Comparison of ENCODE assay signal across 8 cellular contexts in genomic region chr11:118929496-118930151, GRCh38. TPM values are rescaled to one million over a fixed set of nuclear protein-coding genes. Genes with fewer than 3 reads are reported as not detected.
DNase-seq lines count a peak whose midpoint lies in the region; ATAC-seq, FAIRE-seq and TF ChIP-seq lines count a peak whose summit lies in the region.

No MANE protein-coding gene starts in this region.

- peak overlapping the region; percentile 91 for H3K4me3 Mint-ChIP-seq in activated naive CD8-positive, alpha-beta T cell treated with anti-CD3 and anti-CD28 coated beads for 36 hours

- H3K27ac Mint-ChIP-seq in activated naive CD8-positive, alpha-beta T cell treated with anti-CD3 and anti-CD28 coated beads for 36 hours, result peak overlapping the region; percentile 97

- ATAC-seq in GM18520 (IDR thresholded peaks at IDR 0.05; ENCODE audit: unreplicated experiment), result no peak

- H3K4me1 ChIP-seq in MM.1S (ENCODE audit: low read length), result peaks cover 20% of the 10 kb centered on the region
- peaks cover 9 to 23% of the 10 kb centered on the region in 2 experiments; a peak in 3 of 4 replicates for H3K4me1 ChIP-seq in SK-N-SH (ENCODE audit: control insufficient read depth in 1 of 2, insufficient read depth in 2 of 2, low read depth in 1 of 2, low read length in 1 of 2)
- H3K4me1 ChIP-seq in cardiac muscle cell (ENCODE audit: low read depth), result peaks cover 4% of the 10 kb centered on the region
- H3K4me1 ChIP-seq in osteoblast (ENCODE audit: insufficient read depth, low read length), result peaks cover 24% of the 10 kb centered on the region

- no peaks in the 10 kb centered on the region for H3K36me3 Mint-ChIP-seq in activated naive CD8-positive, alpha-beta T cell treated with anti-CD3 and anti-CD28 coated beads for 36 hours

- 2% methylated on average over 19 of the region's 28 CpGs for WGBS in SK-N-SH (ENCODE audit: low lambda C conversion rate)

- peak overlapping the region; percentile 90 for H3K27ac ChIP-seq in MM.1S (ENCODE audit: low read length)
- H3K27ac ChIP-seq in SK-N-SH (ENCODE audit: low read depth in 2 of 2, low read length in 1 of 2), result peak overlapping the region; percentile 91 to 93
- H3K27ac ChIP-seq in cardiac muscle cell, result peak overlapping the region; percentile 74
- H3K27ac ChIP-seq in osteoblast (ENCODE audit: low read depth, low read length), result no peak overlapping the region

- no peaks in the 10 kb centered on the region for H3K27me3 Mint-ChIP-seq in activated naive CD8-positive, alpha-beta T cell treated with anti-CD3 and anti-CD28 coated beads for 36 hours

- DNase-seq in DMS79 (lab: John Stamatoyannopoulos, UW) (peak; percentile 91), MM.1S (peak; percentile 77), SK-N-SH (peak; percentile 88), cardiac muscle cell (ENCODE audit: low read depth in 1 of 2, low spot score in 1 of 2) (peak; percentile 93 to 94), osteoblast (ENCODE audit: insufficient read length, low spot score, missing footprints) (peak; percentile 97), urothelium cell line (ENCODE audit: low spot score) (peak; percentile 74)
- DNase-seq in activated naive CD8-positive, alpha-beta T cell treated with anti-CD3 and anti-CD28 coated beads for 36 hours, result peak; percentile 81

- H3K9me2 ChIP-seq in MM.1S (replicated peaks; ENCODE audit: insufficient read depth, low read length), result no peaks in the 10 kb centered on the region
- no peaks in the 10 kb centered on the region for H3K9me2 ChIP-seq in SK-N-SH

- POLR2A ChIA-PET in SK-N-SH (lab: Yijun Ruan, JAX), result interaction anchor here (1.0 kb wide), 1 partner anchor 21 kb away, joined by 6 read pairs; no protein-coding TSS in a partner anchor

- H2AFZ ChIP-seq in MM.1S (ENCODE audit: low read length) (peak overlapping the region; percentile 73), SK-N-SH (ENCODE audit: low read depth) (peak overlapping the region; percentile 51; the same call in 1 of the 2 replicates), osteoblast (ENCODE audit: low read length) (peak overlapping the region; percentile 75)

- H3F3A ChIP-seq in MM.1S (ENCODE audit: insufficient read depth, low read length) (peaks cover 36% of the 10 kb centered on the region), SK-N-SH (replicated peaks; ENCODE audit: insufficient read depth) (peaks cover 39% of the 10 kb centered on the region)

- H3K79me2 ChIP-seq in MM.1S (ENCODE audit: low read length) (peaks cover 8% of the 10 kb centered on the region), SK-N-SH (ENCODE audit: insufficient read depth) (peaks cover 21% of the 10 kb centered on the region), osteoblast (ENCODE audit: insufficient read depth, low read length) (peaks cover 8% of the 10 kb centered on the region)

- H3K9ac ChIP-seq in MM.1S (ENCODE audit: low read length) (peak overlapping the region; percentile 76), SK-N-SH (peak overlapping the region; percentile 77; the same call in 1 of the 2 replicates)

- H3K9me3 Mint-ChIP-seq in activated naive CD8-positive, alpha-beta T cell treated with anti-CD3 and anti-CD28 coated beads for 36 hours, result no peaks in the 10 kb centered on the region

- TF ChIP-seq EP300 in SK-N-SH (IDR thresholded peaks at IDR 0.05; ENCODE audit: borderline replicate concordance in 1 of 2, low read depth in 1 of 2, low read length in 1 of 2), result no peak

- no peak for FAIRE-seq in urothelium cell line (lab: Jason Lieb, UNC)

- H3K4me1 Mint-ChIP-seq in activated naive CD8-positive, alpha-beta T cell treated with anti-CD3 and anti-CD28 coated beads for 36 hours, result peaks cover 42% of the 10 kb centered on the region

- CTCF ChIA-PET in SK-N-SH (lab: Yijun Ruan, JAX), result interaction anchor here (0.9 to 13.4 kb wide), 18 partner anchors 10 to 240 kb away, joined by 3 to 186 read pairs (median 4); partner anchors contain the start of genes DDX6 and UPK2

- H4K20me1 ChIP-seq in MM.1S (ENCODE audit: insufficient read depth, low read length) (no peaks in the 10 kb centered on the region), SK-N-SH (ENCODE audit: insufficient read depth) (peaks cover 2% of the 10 kb centered on the region), osteoblast (ENCODE audit: insufficient read depth, low read length) (peaks cover 4% of the 10 kb centered on the region)

- H3K36me3 ChIP-seq in MM.1S (replicated peaks; ENCODE audit: insufficient read depth, low read length), result no peaks in the 10 kb centered on the region
- no peaks in the 10 kb centered on the region for H3K36me3 ChIP-seq in SK-N-SH (replicated peaks in 1 of 2; ENCODE audit: control insufficient read depth in 1 of 2, insufficient read depth in 2 of 2, low read length in 1 of 2)
- H3K36me3 ChIP-seq in cardiac muscle cell, result no peaks in the 10 kb centered on the region
- H3K36me3 ChIP-seq in osteoblast (ENCODE audit: insufficient read depth, low read length), result no peaks in the 10 kb centered on the region

- H3K27me3 ChIP-seq in MM.1S (replicated peaks; ENCODE audit: insufficient read depth, low read length) (no peaks in the 10 kb centered on the region), SK-N-SH (ENCODE audit: insufficient read depth) (no peaks in the 10 kb centered on the region), cardiac muscle cell (no peaks in the 10 kb centered on the region), osteoblast (ENCODE audit: insufficient read depth, low read length) (peaks cover 8% of the 10 kb centered on the region)

- H3K9me3 ChIP-seq in MM.1S (replicated peaks; ENCODE audit: insufficient read depth, low read length) (no peaks in the 10 kb centered on the region), SK-N-SH (no peaks in the 10 kb centered on the region), cardiac muscle cell (ENCODE audit: low read depth) (no peaks in the 10 kb centered on the region), osteoblast (ENCODE audit: low read depth, low read length) (no peaks in the 10 kb centered on the region)

- H3K4me2 ChIP-seq in MM.1S (ENCODE audit: low read depth, low read length), result peak overlapping the region; percentile 89
- peak overlapping the region; percentile 93 for H3K4me2 ChIP-seq in SK-N-SH
- peak overlapping the region; percentile 80 for H3K4me2 ChIP-seq in osteoblast (ENCODE audit: insufficient read depth, low read length)

- H3K4me3 ChIP-seq in MM.1S (ENCODE audit: low read length), result peak overlapping the region; percentile 72
- peak overlapping the region; percentile 80 to 99 for H3K4me3 ChIP-seq in SK-N-SH (ENCODE audit: low read depth in 2 of 2, low read length in 1 of 2)
- peak overlapping the region; percentile 61 for H3K4me3 ChIP-seq in cardiac muscle cell
- peak overlapping the region; percentile 71 for H3K4me3 ChIP-seq in osteoblast (ENCODE audit: insufficient read depth, low read length)

- TF ChIP-seq CTCF in MM.1S (IDR thresholded peaks at IDR 0.05; ENCODE audit: low read length) (no peak), SK-N-SH (IDR thresholded peaks at IDR 0.05) (no peak), cardiac muscle cell (IDR thresholded peaks at IDR 0.05; ENCODE audit: low read depth, low read length) (no peak), osteoblast (IDR thresholded peaks at IDR 0.05; ENCODE audit: extremely low read depth, low read depth, low read length) (no peak)

- no peak for TF ChIP-seq RAD21 in SK-N-SH (IDR thresholded peaks at IDR 0.05; ENCODE audit: low read length)

TF ChIP-seq in SK-N-SH, 30 proteins besides CTCF, POLR2A, EP300 and RAD21 (continues in another document):
- no peak for TF ChIP-seq EZH2phosphoT487 (IDR thresholded peaks at IDR 0.05; ENCODE audit: borderline replicate concordance, low read depth)
- TF ChIP-seq ELF1 (IDR thresholded peaks at IDR 0.05), result peak; percentile 67; the same call in 1 of the 2 replicates
- TF ChIP-seq, protein P1, sequence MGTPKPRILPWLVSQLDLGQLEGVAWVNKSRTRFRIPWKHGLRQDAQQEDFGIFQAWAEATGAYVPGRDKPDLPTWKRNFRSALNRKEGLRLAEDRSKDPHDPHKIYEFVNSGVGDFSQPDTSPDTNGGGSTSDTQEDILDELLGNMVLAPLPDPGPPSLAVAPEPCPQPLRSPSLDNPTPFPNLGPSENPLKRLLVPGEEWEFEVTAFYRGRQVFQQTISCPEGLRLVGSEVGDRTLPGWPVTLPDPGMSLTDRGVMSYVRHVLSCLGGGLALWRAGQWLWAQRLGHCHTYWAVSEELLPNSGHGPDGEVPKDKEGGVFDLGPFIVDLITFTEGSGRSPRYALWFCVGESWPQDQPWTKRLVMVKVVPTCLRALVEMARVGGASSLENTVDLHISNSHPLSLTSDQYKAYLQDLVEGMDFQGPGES (IDR thresholded peaks at IDR 0.05; ENCODE audit: low read depth, low read length), result no peak
- TF ChIP-seq SMC3 (IDR thresholded peaks at IDR 0.05; ENCODE audit: low read depth, low read length), result no peak
- TF ChIP-seq GABPA (IDR thresholded peaks at IDR 0.05; ENCODE audit: low read depth), result no peak

RNA-seq across cellular contexts. Expression of gene BCL9L, which starts 3.9 kb away (rescaled TPM):
- polyA plus RNA-seq in SK-N-SH (2012; rRNA removed) (4.5 and 12.1 TPM in 2 replicates), cardiac muscle cell (10.0 and 11.2 TPM in 2 replicates)
- 4.6 and 8.6 TPM in 2 replicates for polyA plus RNA-seq in SK-N-SH (2012; cell fraction: cytosol; rRNA removed)
- 21.7 and 24.0 TPM in 2 replicates for polyA plus RNA-seq in SK-N-SH (2012; cell fraction: nucleus; rRNA removed)
- 10 to 100 TPM; 34.9 to 38.8 TPM for total RNA-seq in activated naive CD8-positive, alpha-beta T cell treated with anti-CD3 and anti-CD28 coated beads for 36 hours
- total RNA-seq in cardiac muscle cell (15.9 and 22.9 TPM in 2 replicates), osteoblast (27.9 and 28.3 TPM in 2 replicates)

RNA-seq across cellular contexts. Expression of gene UPK2, which starts 26.5 kb away (rescaled TPM):
- polyA plus RNA-seq in SK-N-SH (2012; rRNA removed) (0.15 and 0.21 TPM in 2 replicates), cardiac muscle cell (1.4 and 3.3 TPM in 2 replicates)
- polyA plus RNA-seq in SK-N-SH (2012; cell fraction: cytosol; rRNA removed), result 0.13 and 0.16 TPM in 2 replicates
- 0.14 and 0.38 TPM in 2 replicates for polyA plus RNA-seq in SK-N-SH (2012; cell fraction: nucleus; rRNA removed)
- total RNA-seq in activated naive CD8-positive, alpha-beta T cell treated with anti-CD3 and anti-CD28 coated beads for 36 hours, result under 1 TPM; 0.48 to 0.49 TPM
- total RNA-seq in cardiac muscle cell (0.89 TPM in 1 of 2 replicates, not detected in the other), osteoblast (not detected in 2 replicates)

RNA-seq across cellular contexts. Expression of gene FOXR1, which starts 41.9 kb away (rescaled TPM):
- polyA plus RNA-seq in SK-N-SH (2012; rRNA removed) (not detected in 2 replicates), cardiac muscle cell (not detected in 2 replicates)
- polyA plus RNA-seq in SK-N-SH (2012; cell fraction: cytosol; rRNA removed), result not detected in 2 replicates
- polyA plus RNA-seq in SK-N-SH (2012; cell fraction: nucleus; rRNA removed), result not detected in 2 replicates
- total RNA-seq in activated naive CD8-positive, alpha-beta T cell treated with anti-CD3 and anti-CD28 coated beads for 36 hours, result not detected
- total RNA-seq in cardiac muscle cell (0.42 TPM in 1 of 2 replicates, not detected in the other), osteoblast (not detected in 2 replicates)

RNA-seq across cellular contexts. Expression of gene CXCR5, which starts 45.9 kb away (rescaled TPM):
- polyA plus RNA-seq in SK-N-SH (2012; rRNA removed), result 0.02 TPM in 1 of 2 replicates, not detected in the other
- not detected in 2 replicates for polyA plus RNA-seq in SK-N-SH (2012; cell fraction: cytosol; rRNA removed)
- polyA plus RNA-seq in SK-N-SH (2012; cell fraction: nucleus; rRNA removed), result not detected in 2 replicates
- 1 to 10 TPM; 1.5 to 1.6 TPM for total RNA-seq in activated naive CD8-positive, alpha-beta T cell treated with anti-CD3 and anti-CD28 coated beads for 36 hours
- not detected in 2 replicates for total RNA-seq in cardiac muscle cell
- polyA plus RNA-seq in cardiac muscle cell, result not detected in 2 replicates
- not detected in 2 replicates for total RNA-seq in osteoblast
